In genomic region chrX:12595746-12596145, GRCh38 we compare ENCODE assay signal across 26 cellular contexts.
"Had no signal": no experiment of that assay in that cellular context is flagged by ENCODE, and none has a peak within 500 bp of the region (broad histone marks: within the 10 kb centered on the region; RNA-seq: fewer than 3 reads in every experiment).

No MANE protein-coding gene starts in this region.

- H3K4me1 ChIP-seq: left lung, pancreas, right lobe of liver, tibial nerve, upper lobe of left lung had no signal

- H3K27me3 ChIP-seq: left lung, neutrophil, right lobe of liver, upper lobe of left lung had no signal

- H3K27ac ChIP-seq: dorsolateral prefrontal cortex, epithelial cell of prostate, left lung, neutrophil, pancreas, right lobe of liver, thoracic aorta, tibial nerve, upper lobe of left lung had no signal

- H3K4me1 Mint-ChIP-seq: naive B cell; neural crest cell; stimulated activated naive B cell treated with anti-CD40 and anti-IgM and Interleukin-4, amounts not matched to agents 10 μg/mL and 1 μg/mL and 100 μg/mL, for 72 hours had no signal

- H3K4me3 ChIP-seq: dorsolateral prefrontal cortex, left lung, mucosa of descending colon, pancreas, right lobe of liver, thoracic aorta, tibial nerve, upper lobe of left lung had no signal

- FAIRE-seq: frontal cortex, small intestine, urothelium cell line had no signal

- H3K27me3 Mint-ChIP-seq: progenitor cell of endocrine pancreas; stimulated activated naive CD8-positive, alpha-beta T cell treated with anti-CD3 and anti-CD28 coated beads, Interleukin-15, Interleukin-2, amounts not matched to agents 100 ng/mL and 50 ng/mL, for 24 hours had no signal

- H3K36me3 ChIP-seq: left lung, neutrophil, pancreas, right lobe of liver, thoracic aorta, tibial nerve, upper lobe of left lung had no signal

- DNase-seq: dorsolateral prefrontal cortex; effector CD4-positive, alpha-beta T cell; hypothalamus; left cardiac atrium; left lung; mesenchymal stem cell; mucosa of descending colon; naive B cell; pancreas; right lobe of liver; small intestine; stimulated activated CD4-positive, alpha-beta T cell treated with anti-CD3 and anti-CD28 coated beads, Interleukin-15, amount 100 ng/mL, for 24 hours; stimulated activated CD4-positive, alpha-beta T cell treated with anti-CD3 and anti-CD28 coated beads, Interleukin-2, amount 100 ng/mL, for 48 hours; stimulated activated naive B cell treated with anti-CD40 and anti-IgM and Interleukin-4, amounts not matched to agents 10 μg/mL and 1 μg/mL and 100 μg/mL, for 72 hours; upper lobe of left lung had no signal

- H3K27ac Mint-ChIP-seq: mesothelial cell of epicardium; natural killer cell treated with Interleukin-12 subunit alpha and Interleukin-12 subunit beta and Interleukin-15 and Interleukin-18, amount 100 ng/mL, for 72 hours; progenitor cell of endocrine pancreas; stimulated activated naive B cell treated with anti-CD40 and anti-IgM and Interleukin-4, amounts not matched to agents 10 μg/mL and 1 μg/mL and 100 μg/mL, for 72 hours; stimulated activated naive CD8-positive, alpha-beta T cell treated with anti-CD3 and anti-CD28 coated beads, Interleukin-15, Interleukin-2, amounts not matched to agents 100 ng/mL and 50 ng/mL, for 24 hours had no signal

- H3K9me3 ChIP-seq: left lung, mucosa of descending colon, neutrophil, pancreas, right lobe of liver, thoracic aorta, tibial nerve, upper lobe of left lung had no signal

- H3K9me3 Mint-ChIP-seq: natural killer cell treated with Interleukin-12 subunit alpha and Interleukin-12 subunit beta and Interleukin-15 and Interleukin-18, amount 100 ng/mL, for 72 hours; stimulated activated naive B cell treated with anti-CD40 and anti-IgM and Interleukin-4, amounts not matched to agents 10 μg/mL and 1 μg/mL and 100 μg/mL, for 72 hours; stimulated activated naive CD8-positive, alpha-beta T cell treated with anti-CD3 and anti-CD28 coated beads, Interleukin-15, Interleukin-2, amounts not matched to agents 100 ng/mL and 50 ng/mL, for 24 hours had no signal

- H3K36me3 Mint-ChIP-seq: mesothelial cell of epicardium; naive B cell; natural killer cell treated with Interleukin-12 subunit alpha and Interleukin-12 subunit beta and Interleukin-15 and Interleukin-18, amount 100 ng/mL, for 72 hours; stimulated activated naive B cell treated with anti-CD40 and anti-IgM and Interleukin-4, amounts not matched to agents 10 μg/mL and 1 μg/mL and 100 μg/mL, for 72 hours had no signal

- H3K4me3 Mint-ChIP-seq: mesothelial cell of epicardium; naive B cell; natural killer cell treated with Interleukin-12 subunit alpha and Interleukin-12 subunit beta and Interleukin-15 and Interleukin-18, amount 100 ng/mL, for 72 hours; neural crest cell; stimulated activated naive B cell treated with anti-CD40 and anti-IgM and Interleukin-4, amounts not matched to agents 10 μg/mL and 1 μg/mL and 100 μg/mL, for 72 hours; stimulated activated naive CD8-positive, alpha-beta T cell treated with anti-CD3 and anti-CD28 coated beads, Interleukin-15, Interleukin-2, amounts not matched to agents 100 ng/mL and 50 ng/mL, for 24 hours had no signal
